Comparison of ENCODE assay signal across 9 cellular contexts in the genomic region with DNA sequence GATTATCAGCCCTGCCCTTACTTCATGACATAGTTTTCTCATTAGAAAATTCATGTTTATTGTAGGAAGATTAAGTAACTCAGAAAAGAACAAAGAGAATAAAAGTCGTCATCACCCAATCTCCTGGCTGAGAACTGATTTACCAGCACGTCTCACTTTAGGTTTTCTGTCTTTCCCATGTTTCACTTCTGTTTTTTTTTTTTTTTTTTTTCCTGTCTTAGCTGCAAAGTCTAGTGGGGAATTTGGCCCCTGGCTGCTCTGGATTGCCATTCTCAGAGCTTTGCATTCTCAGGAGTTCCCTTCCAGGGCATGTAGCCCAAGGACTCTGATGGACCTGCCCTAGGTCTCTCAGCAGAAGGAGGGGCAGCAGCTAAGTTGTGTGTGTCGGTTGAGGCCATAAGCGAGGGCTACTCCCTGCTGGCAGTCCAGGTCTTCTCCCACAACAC. TPM values are rescaled to one million over a fixed set of nuclear protein-coding genes. Genes with fewer than 3 reads are reported as not detected.
DNase-seq lines count a peak whose midpoint lies in the region; ATAC-seq and TF ChIP-seq lines count a peak whose summit lies in the region.
"Had no signal": no experiment of that assay in that cellular context is flagged by ENCODE, and none has a peak within 500 bp of the region (broad histone marks: within the 10 kb centered on the region; RNA-seq: fewer than 3 reads in every experiment).

No MANE protein-coding gene starts in this region.

- TF ChIP-seq EP300 in stomach (IDR thresholded peaks at IDR 0.05) = no peak

- H3K27me3 Mint-ChIP-seq in activated naive CD4-positive, alpha-beta T cell treated with anti-CD3 and anti-CD28 coated beads for 36 hours (ENCODE audit: low read depth) = no peaks in the 10 kb centered on the region
- H3K27me3 Mint-ChIP-seq in WTC11 (ENCODE audit: low read depth) = no peaks in the 10 kb centered on the region

- intact Hi-C loops in activated naive CD4-positive, alpha-beta T cell treated with anti-CD3 and anti-CD28 coated beads for 36 hours (cut with micrococcal nuclease) = no loop called here
- intact Hi-C loops in esophagus squamous epithelium (cut with DNase I) = no loop called here
- intact Hi-C loops in stomach (cut with DNase I; ENCODE audit: low total_unique reads) = no loop called here

- POLR2A ChIA-PET in WTC11 (lab: Charles Lee) = interaction anchor here (0.8 kb wide), 1 partner anchor 29 kb away, joined by 4 read pairs; no protein-coding TSS in a partner anchor

- H3K9me3 Mint-ChIP-seq in activated naive CD4-positive, alpha-beta T cell treated with anti-CD3 and anti-CD28 coated beads for 36 hours = peaks cover 6% of the 10 kb centered on the region
- peaks cover 4% of the 10 kb centered on the region for H3K9me3 Mint-ChIP-seq in WTC11

- no peak for DNase-seq in activated naive CD4-positive, alpha-beta T cell treated with anti-CD3 and anti-CD28 coated beads for 36 hours
- no peak for DNase-seq in activated naive CD4-positive, alpha-beta T cell treated with Interleukin-2 at 50 U/mL for 16 hours
- DNase-seq in WTC11 (ENCODE audit: low spot score) = no peak
- DNase-seq in esophagus squamous epithelium (lab: John Stamatoyannopoulos, UW) = no peak
- DNase-seq in stomach = no peak
- no peak for DNase-seq in NCI-H1436 treated with DMSO at 0.1 percent for 48 hours (lab: John Stamatoyannopoulos, UW)
- DNase-seq in EL = no peak
- DNase-seq: NCI-H187 had no signal

- 41 to 50% methylated on average over 4 of the region's 4 CpGs for WGBS in esophagus squamous epithelium, 2 donors
- WGBS in stomach, 5 donors = 51 to 66% (median 57%) methylated on average over 4 of the region's 4 CpGs

- H3K27ac ChIP-seq in esophagus squamous epithelium = peak overlapping the region; percentile 16 to 74 (median 60)
- peak overlapping the region in 4 of 5 donors; percentile 17 to 44 (median 40) for H3K27ac ChIP-seq in stomach

- peak overlapping the region; percentile 25 for H3K4me3 Mint-ChIP-seq in activated naive CD4-positive, alpha-beta T cell treated with anti-CD3 and anti-CD28 coated beads for 36 hours
- no peak overlapping the region for H3K4me3 Mint-ChIP-seq in WTC11

- peaks cover 19% of the 10 kb centered on the region for H3K36me3 Mint-ChIP-seq in activated naive CD4-positive, alpha-beta T cell treated with anti-CD3 and anti-CD28 coated beads for 36 hours (ENCODE audit: low read depth)
- peaks cover 6% of the 10 kb centered on the region for H3K36me3 Mint-ChIP-seq in WTC11

- H3K4me3 ChIP-seq in esophagus squamous epithelium (no peak overlapping the region), stomach (no peak overlapping the region)

- TF ChIP-seq POLR2A in esophagus squamous epithelium (IDR thresholded peaks at IDR 0.05) (no peak), stomach (IDR thresholded peaks at IDR 0.05) (no peak)

- H3K4me1 ChIP-seq in esophagus squamous epithelium (peaks cover 7 to 72% (median 20%) of the 10 kb centered on the region in 3 donors), stomach (peaks cover 15 to 82% (median 45%) of the 10 kb centered on the region in 4 donors)

- H3K27me3 ChIP-seq in esophagus squamous epithelium (no peaks in the 10 kb centered on the region), stomach (no peaks in the 10 kb centered on the region)

- peaks cover 93% of the 10 kb centered on the region for H3K4me1 Mint-ChIP-seq in activated naive CD4-positive, alpha-beta T cell treated with anti-CD3 and anti-CD28 coated beads for 36 hours (ENCODE audit: low read depth)
- H3K4me1 Mint-ChIP-seq in WTC11 = peaks cover 49% of the 10 kb centered on the region

- TF ChIP-seq CTCF in WTC11 (IDR thresholded peaks at IDR 0.05) (no peak), esophagus squamous epithelium (IDR thresholded peaks at IDR 0.05) (no peak), stomach (IDR thresholded peaks at IDR 0.05) (no peak)

- ATAC-seq in WTC11 (peak; percentile 24; the same call in 1 of the 2 replicates), HG03571 (IDR thresholded peaks at IDR 0.05; ENCODE audit: unreplicated experiment) (no peak)

- H3K36me3 ChIP-seq in esophagus squamous epithelium (no peaks in the 10 kb centered on the region), stomach (no peaks in the 10 kb centered on the region)

- peak overlapping the region; percentile 97 for H3K27ac Mint-ChIP-seq in activated naive CD4-positive, alpha-beta T cell treated with anti-CD3 and anti-CD28 coated beads for 36 hours
- H3K27ac Mint-ChIP-seq in WTC11 = peak overlapping the region; percentile 48

- CTCF ChIA-PET in activated naive CD4-positive, alpha-beta T cell treated with anti-CD3 and anti-CD28 coated beads for 36 hours (lab: Charles Lee) = interaction anchor here (0.6 to 2.0 kb wide), 6 partner anchors 18 to 107 kb away, joined by 3 to 7 read pairs (median 3); partner anchors contain the start of gene TMEM131L
- CTCF ChIA-PET in WTC11 (lab: Charles Lee) = interaction anchor here (0.6 to 2.0 kb wide), 8 partner anchors 11 to 381 kb away, joined by 3 to 10 read pairs (median 6); partner anchors contain the start of gene MND1

- H3K9me3 ChIP-seq in esophagus squamous epithelium (no peaks in the 10 kb centered on the region), stomach (no peaks in the 10 kb centered on the region)

TF ChIP-seq in WTC11, 78 proteins besides CTCF, POLR2A, EP300 and RAD21 (continues in another document):
- TF ChIP-seq TEAD1 (CRISPR knock-in tag; IDR thresholded peaks at IDR 0.05) (no peak), IRF1 (CRISPR knock-in tag; IDR thresholded peaks at IDR 0.05) (no peak), HMGXB4 (CRISPR knock-in tag; IDR thresholded peaks at IDR 0.05) (no peak), ZNF219 (CRISPR knock-in tag; IDR thresholded peaks at IDR 0.05; ENCODE audit: borderline replicate concordance) (no peak), GTF2I (CRISPR knock-in tag; conservative IDR thresholded peaks at IDR 0.05) (no peak), TP53 (CRISPR knock-in tag; IDR thresholded peaks at IDR 0.05) (no peak), ELF4 (CRISPR knock-in tag; IDR thresholded peaks at IDR 0.05; ENCODE audit: low read depth) (no peak), PRRX2 (CRISPR knock-in tag; IDR thresholded peaks at IDR 0.05) (no peak), ZNF425 (CRISPR knock-in tag; conservative IDR thresholded peaks at IDR 0.05) (no peak), HMGA2 (CRISPR knock-in tag; IDR thresholded peaks at IDR 0.05) (no peak), SP1 (CRISPR knock-in tag; conservative IDR thresholded peaks at IDR 0.05) (no peak)
- TF ChIP-seq, protein P1, sequence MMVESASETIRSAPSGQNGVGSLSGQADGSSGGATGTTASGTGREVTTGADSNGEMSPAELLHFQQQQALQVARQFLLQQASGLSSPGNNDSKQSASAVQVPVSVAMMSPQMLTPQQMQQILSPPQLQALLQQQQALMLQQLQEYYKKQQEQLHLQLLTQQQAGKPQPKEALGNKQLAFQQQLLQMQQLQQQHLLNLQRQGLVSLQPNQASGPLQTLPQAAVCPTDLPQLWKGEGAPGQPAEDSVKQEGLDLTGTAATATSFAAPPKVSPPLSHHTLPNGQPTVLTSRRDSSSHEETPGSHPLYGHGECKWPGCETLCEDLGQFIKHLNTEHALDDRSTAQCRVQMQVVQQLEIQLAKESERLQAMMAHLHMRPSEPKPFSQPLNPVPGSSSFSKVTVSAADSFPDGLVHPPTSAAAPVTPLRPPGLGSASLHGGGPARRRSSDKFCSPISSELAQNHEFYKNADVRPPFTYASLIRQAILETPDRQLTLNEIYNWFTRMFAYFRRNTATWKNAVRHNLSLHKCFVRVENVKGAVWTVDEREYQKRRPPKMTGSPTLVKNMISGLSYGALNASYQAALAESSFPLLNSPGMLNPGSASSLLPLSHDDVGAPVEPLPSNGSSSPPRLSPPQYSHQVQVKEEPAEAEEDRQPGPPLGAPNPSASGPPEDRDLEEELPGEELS (CRISPR knock-in tag; IDR thresholded peaks at IDR 0.05) = no peak

RNA-seq across cellular contexts. Expression of gene TMEM131L, which starts 57.8 kb away (rescaled TPM):
- 10 to 100 TPM; 37.6 to 41.6 TPM for total RNA-seq in activated naive CD4-positive, alpha-beta T cell treated with anti-CD3 and anti-CD28 coated beads for 36 hours
- 18.1 to 26.7 TPM (median 19.2 TPM) in 3 replicates for total RNA-seq in WTC11 (2021)
- 10 to 100 TPM in 3 of 4 donors, 1 to 10 TPM in 1; 9.2 to 14.7 (median 12.4) TPM for total RNA-seq in esophagus squamous epithelium
- 10 to 100 TPM; 12.9 to 40.0 (median 19.1) TPM for total RNA-seq in stomach
- polyA plus RNA-seq in stomach = 1 to 10 TPM; 2.4 to 4.4 (median 2.7) TPM
